9 cellular contexts compared by ENCODE assay signal in genomic region chr12:123571343-123571813, GRCh38. TPM values are rescaled to one million over a fixed set of nuclear protein-coding genes. Genes with fewer than 3 reads are reported as not detected.
A peak's percentile ranks its signal among the peaks of the same experiment; 100 is the strongest.
DNase-seq lines count a peak whose midpoint lies in the region; ATAC-seq and TF ChIP-seq lines count a peak whose summit lies in the region.
"Had no signal": no experiment of that assay in that cellular context is flagged by ENCODE, and none has a peak within 500 bp of the region (broad histone marks: within the 10 kb centered on the region; RNA-seq: fewer than 3 reads in every experiment).

No MANE protein-coding gene starts in this region.

- H3K36me3 Mint-ChIP-seq in HFFc6 (ENCODE audit: low read depth), result peaks cover under 1% of the 10 kb centered on the region
- H3K36me3 Mint-ChIP-seq: activated naive CD4-positive, alpha-beta T cell treated with anti-CD3 and anti-CD28 coated beads, Interleukin-2, amount 50 U/mL, for 24 hours had no signal

- H3K4me1 Mint-ChIP-seq in HFFc6 (ENCODE audit: low read depth), result peaks cover 16% of the 10 kb centered on the region

- peak overlapping the region; percentile 72 for H3K27ac Mint-ChIP-seq in HFFc6
- H3K27ac Mint-ChIP-seq: activated naive CD4-positive, alpha-beta T cell treated with anti-CD3 and anti-CD28 coated beads, Interleukin-2, amount 50 U/mL, for 24 hours had no signal

- H3K4me3 Mint-ChIP-seq in HFFc6, result peak overlapping the region; percentile 45
- H3K4me3 Mint-ChIP-seq: activated naive CD4-positive, alpha-beta T cell treated with anti-CD3 and anti-CD28 coated beads, Interleukin-2, amount 50 U/mL, for 24 hours had no signal

- intact Hi-C loops in vagina (cut with DNase I), result no loop called here

- H3K4me3 ChIP-seq in cardiac muscle cell (no peak overlapping the region), skeletal muscle cell (ENCODE audit: low read depth, low read length) (no peak overlapping the region), vagina (no peak overlapping the region)

- TF ChIP-seq CTCF in HFFc6 (IDR thresholded peaks at IDR 0.05) (no peak), cardiac muscle cell (IDR thresholded peaks at IDR 0.05; ENCODE audit: low read depth, low read length) (no peak), vagina (IDR thresholded peaks at IDR 0.05) (no peak)

- H3K9me3 Mint-ChIP-seq in HFFc6, result no peaks in the 10 kb centered on the region
- H3K9me3 Mint-ChIP-seq: activated naive CD4-positive, alpha-beta T cell treated with anti-CD3 and anti-CD28 coated beads, Interleukin-2, amount 50 U/mL, for 24 hours had no signal

- H3K4me1 ChIP-seq in cardiac muscle cell (ENCODE audit: low read depth) (no peaks in the 10 kb centered on the region), vagina (no peaks in the 10 kb centered on the region)

- DNase-seq in HFFc6 (peak; percentile 78), cardiac muscle cell (ENCODE audit: low read depth in 1 of 2, low spot score in 1 of 2) (peak; percentile 34 to 92), skeletal muscle cell (ENCODE audit: low read depth) (peak; percentile 98), vagina (ENCODE audit: extremely low spot score in 2 of 2) (no peak)
- DNase-seq in activated naive CD4-positive, alpha-beta T cell treated with anti-CD3 and anti-CD28 coated beads, Interleukin-2, amount 50 U/mL, for 16 hours, result no peak

- no peak for TF ChIP-seq POLR2A in vagina (IDR thresholded peaks at IDR 0.05)

- H3K27ac ChIP-seq in cardiac muscle cell, result no peak overlapping the region
- no peak overlapping the region for H3K27ac ChIP-seq in vagina

- H3K9me3 ChIP-seq in cardiac muscle cell (ENCODE audit: low read depth) (no peaks in the 10 kb centered on the region), vagina (no peaks in the 10 kb centered on the region)

- H3K36me3 ChIP-seq in cardiac muscle cell, result no peaks in the 10 kb centered on the region
- H3K36me3 ChIP-seq in vagina, result peaks cover 0 to 4% of the 10 kb centered on the region in 2 donors

- ATAC-seq in SK-N-SH treated with all-trans-retinoic acid at 6 μM for 48 hours, result peak; percentile 92
- ATAC-seq in GM18520 (IDR thresholded peaks at IDR 0.05; ENCODE audit: unreplicated experiment), result no peak
- ATAC-seq in HG02981 (IDR thresholded peaks at IDR 0.05; ENCODE audit: unreplicated experiment), result no peak

- peaks cover 2% of the 10 kb centered on the region; the same call in 1 of the 2 replicates for H3K27me3 Mint-ChIP-seq in HFFc6 (ENCODE audit: insufficient read depth)

- H3K27me3 ChIP-seq in cardiac muscle cell, result no peaks in the 10 kb centered on the region
- H3K27me3 ChIP-seq in vagina, result no peaks in the 10 kb centered on the region

TF ChIP-seq in SK-N-SH treated with all-trans-retinoic acid at 6 μM for 48 hours, 23 proteins besides CTCF, POLR2A, EP300 and RAD21:
- TF ChIP-seq ESRRG (CRISPR knock-in tag; IDR thresholded peaks at IDR 0.05), result no peak
- TF ChIP-seq SNAI2 (CRISPR knock-in tag; IDR thresholded peaks at IDR 0.05), result no peak
- TF ChIP-seq TCF4 (CRISPR knock-in tag; IDR thresholded peaks at IDR 0.05; ENCODE audit: borderline replicate concordance), result no peak
- TF ChIP-seq OSR1 (CRISPR knock-in tag; IDR thresholded peaks at IDR 0.05), result no peak
- peak; percentile 91 for TF ChIP-seq ZFP3 (CRISPR knock-in tag; IDR thresholded peaks at IDR 0.05)
- no peak for TF ChIP-seq BACH2 (CRISPR knock-in tag; IDR thresholded peaks at IDR 0.05; ENCODE audit: borderline replicate concordance)

RNA-seq across cellular contexts. Expression of gene TMED2, which starts 13.0 kb away (rescaled TPM):
- total RNA-seq in HFFc6 (2021; fragmentation: NEBNext Ultra II Directional; extraction: Animal tissue kit (Norgen Biotek cat#: 25700)), result 100 to 1,000 TPM; 383 to 448 (median 405) TPM
- total RNA-seq in cardiac muscle cell (122 and 233 TPM in 2 replicates), vagina (110 TPM)
- polyA plus RNA-seq in cardiac muscle cell, result 126 and 217 TPM in 2 replicates

RNA-seq across cellular contexts. Expression of gene DDX55, which starts 30.5 kb away (rescaled TPM):
- total RNA-seq in HFFc6 (2021; fragmentation: NEBNext Ultra II Directional; extraction: Animal tissue kit (Norgen Biotek cat#: 25700)), result 10 to 100 TPM; 13.4 to 18.4 (median 14.3) TPM
- total RNA-seq in cardiac muscle cell (14.9 and 16.1 TPM in 2 replicates), vagina (16.5 TPM)
- 15.2 and 18.5 TPM in 2 replicates for polyA plus RNA-seq in cardiac muscle cell

RNA-seq across cellular contexts. Expression of gene RILPL1, which starts 37.9 kb away (rescaled TPM):
- total RNA-seq in HFFc6 (2021; fragmentation: NEBNext Ultra II Directional; extraction: Animal tissue kit (Norgen Biotek cat#: 25700)), result 10 to 100 TPM; 15.2 to 18.9 (median 16.9) TPM
- total RNA-seq in cardiac muscle cell (33.7 and 57.8 TPM in 2 replicates), vagina (29.7 TPM)
- 68.4 and 69.3 TPM in 2 replicates for polyA plus RNA-seq in cardiac muscle cell

Comparison
In these comparisons a context has a peak if more than half of its experiments do, and no peak if none do; other contexts are left out.
1. DNase-seq: peak in HFFc6 (single experiment), cardiac muscle cell (2 of 2) and skeletal muscle cell (single experiment); none in activated naive CD4-positive, alpha-beta T cell treated with anti-CD3 and anti-CD28 coated beads, Interleukin-2, amount 50 U/mL, for 16 hours (single experiment) and vagina (0 of 2).